ENCODE assay signal across 8 cellular contexts in the genomic region with DNA sequence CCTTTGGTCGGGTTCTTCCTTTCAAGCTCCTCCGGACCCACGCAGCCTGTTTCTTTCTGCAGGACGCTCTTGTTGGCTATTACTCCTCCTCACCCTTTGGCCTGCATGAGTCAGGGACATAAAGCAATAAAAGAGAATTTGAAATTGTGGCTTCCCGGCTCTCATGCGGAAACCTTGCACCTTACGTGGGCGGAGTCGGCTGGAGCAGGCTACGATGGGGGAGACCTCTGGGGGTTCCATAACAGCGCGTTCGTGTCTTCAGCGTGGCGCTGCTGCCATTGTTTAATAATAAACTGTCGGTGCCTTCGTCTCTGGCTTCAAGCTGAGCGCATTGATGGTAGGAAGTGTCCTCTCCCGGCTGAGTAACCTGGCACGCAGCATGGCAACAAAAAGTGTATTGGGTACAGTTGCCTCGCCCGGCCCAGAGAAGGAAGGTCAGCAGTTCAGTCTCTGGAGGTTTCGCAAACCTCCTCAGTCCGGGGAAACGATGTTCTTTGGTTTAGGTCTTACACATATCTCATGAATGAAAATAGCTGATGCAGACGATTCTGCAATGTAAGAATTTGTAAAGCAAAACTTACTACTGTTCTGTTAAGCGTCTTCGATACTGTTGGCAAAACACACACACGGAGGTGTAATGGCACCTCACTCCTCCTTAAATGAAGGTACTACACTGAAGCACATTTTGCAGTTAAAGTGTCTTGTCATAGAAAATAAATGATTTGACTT. TPM values are rescaled to one million over a fixed set of nuclear protein-coding genes. Genes with fewer than 3 reads are reported as not detected.
DNase-seq lines count a peak whose midpoint lies in the region; ATAC-seq and TF ChIP-seq lines count a peak whose summit lies in the region.

No MANE protein-coding gene starts in this region.

- H3K9ac ChIP-seq in HUES6 (ENCODE audit: low read length), result peak overlapping the region; percentile 7

- TF ChIP-seq CTCF in esophagus squamous epithelium (IDR thresholded peaks at IDR 0.05), result no peak
- TF ChIP-seq CTCF in nephron progenitor cell (IDR thresholded peaks at IDR 0.05), result no peak

- DNase-seq in DMS 273 (lab: John Stamatoyannopoulos, UW; ENCODE audit: unreplicated experiment) (peak; percentile 54), DMS 273 treated with DMSO at 0.1 percent for 48 hours (lab: John Stamatoyannopoulos, UW) (no peak), T-helper 17 cell (no peak), esophagus squamous epithelium (lab: John Stamatoyannopoulos, UW) (peak; percentile 37), nephron progenitor cell (no peak), NCI-H524 treated with DMSO at 0.1 percent for 48 hours (lab: John Stamatoyannopoulos, UW) (no peak)

- H3K9me3 Mint-ChIP-seq in nephron progenitor cell, result peaks cover 10% of the 10 kb centered on the region

- H3K27ac Mint-ChIP-seq in T-helper 17 cell (peak overlapping the region; percentile 99), nephron progenitor cell (no peak overlapping the region)

- peaks cover 3% of the 10 kb centered on the region; the same call in 1 of the 2 replicates for H3K36me3 ChIP-seq in HUES6 (ENCODE audit: control insufficient read depth, insufficient read depth, low read length)
- peaks cover 0 to 12% (median 0%) of the 10 kb centered on the region in 3 donors for H3K36me3 ChIP-seq in esophagus squamous epithelium

- H3K27ac ChIP-seq in HUES6 (ENCODE audit: low read depth, low read length) (no peak overlapping the region), esophagus squamous epithelium (peak overlapping the region; percentile 94 to 99 (median 96))

- intact Hi-C loops in esophagus squamous epithelium (cut with DNase I), result no loop called here

- H3K27me3 Mint-ChIP-seq in T-helper 17 cell (no peaks in the 10 kb centered on the region), nephron progenitor cell (ENCODE audit: low read depth, poor library complexity) (peaks cover 5% of the 10 kb centered on the region)

- H3K36me3 Mint-ChIP-seq in T-helper 17 cell (ENCODE audit: low read depth), result no peaks in the 10 kb centered on the region
- H3K36me3 Mint-ChIP-seq in nephron progenitor cell (ENCODE audit: low read depth), result peaks cover 23% of the 10 kb centered on the region

- TF ChIP-seq POLR2A in esophagus squamous epithelium (IDR thresholded peaks at IDR 0.05), result no peak

- H3K27me3 ChIP-seq in HUES6 (ENCODE audit: control insufficient read depth, insufficient read depth, low read length), result peaks cover 8% of the 10 kb centered on the region; the same call in 1 of the 2 replicates
- no peaks in the 10 kb centered on the region for H3K27me3 ChIP-seq in esophagus squamous epithelium

- peaks cover 13% of the 10 kb centered on the region for H3K4me1 ChIP-seq in HUES6 (ENCODE audit: control insufficient read depth, insufficient read depth, low read length)
- H3K4me1 ChIP-seq in esophagus squamous epithelium, result peaks cover 8 to 30% (median 16%) of the 10 kb centered on the region in 3 donors

- H3K4me3 Mint-ChIP-seq in T-helper 17 cell (peak overlapping the region; percentile 99), nephron progenitor cell (peak overlapping the region; percentile 100)

- peaks cover 40% of the 10 kb centered on the region for H3K4me1 Mint-ChIP-seq in T-helper 17 cell
- peaks cover 40% of the 10 kb centered on the region for H3K4me1 Mint-ChIP-seq in nephron progenitor cell

- H3K9me3 ChIP-seq in HUES6 (ENCODE audit: control insufficient read depth, insufficient read depth, low read depth, low read length) (peaks cover 4% of the 10 kb centered on the region; the same call in 1 of the 2 replicates), T-helper 17 cell (ENCODE audit: control insufficient read depth, low read length, poor library complexity, severe bottlenecking) (no peaks in the 10 kb centered on the region), esophagus squamous epithelium (peaks cover 0 to under 1% (median 0%) of the 10 kb centered on the region in 3 donors)

- H3K4me3 ChIP-seq in HUES6 (ENCODE audit: low read depth, low read length), result peak overlapping the region; percentile 96
- H3K4me3 ChIP-seq in esophagus squamous epithelium, result peak overlapping the region; percentile 63 to 95 (median 86)

- WGBS in esophagus squamous epithelium, 2 donors, result 1 to 2% methylated on average over 15 to 17 of the region's 29 CpGs

- ATAC-seq in GM21526 (IDR thresholded peaks at IDR 0.05; ENCODE audit: low FRiP score, unreplicated experiment) (peak; percentile 30), T-helper 17 cell (peak; percentile 58)

RNA-seq across cellular contexts. Expression of gene CCDC186, which starts 0.6 kb away (rescaled TPM):
- total RNA-seq in T-helper 17 cell (10 to 100 TPM; 44.8 to 47.6 TPM), esophagus squamous epithelium (10 to 100 TPM; 15.5 to 28.4 (median 23.5) TPM)

RNA-seq across cellular contexts. Expression of gene TDRD1, which starts 4.5 kb away (rescaled TPM):
- total RNA-seq in T-helper 17 cell (under 1 TPM in 1 of 2 donors, not detected in 1; 0.20 TPM), esophagus squamous epithelium (1 to 10 TPM in 1 of 4 donors, under 1 TPM in 1, not detected in 2; under 0.01 to 1.3 TPM)

Comparison
In these comparisons a context has a peak if more than half of its experiments do, and no peak if none do; other contexts are left out.
1. DNase-seq: peak in DMS 273 (single experiment) and esophagus squamous epithelium (single experiment); none in DMS 273 treated with DMSO at 0.1 percent for 48 hours (single experiment), T-helper 17 cell (0 of 3), nephron progenitor cell (single experiment) and NCI-H524 treated with DMSO at 0.1 percent for 48 hours (single experiment).